ENCODE assay signal across 1 cellular context in genomic region chr7:132190683-132191082, GRCh38.
TF ChIP-seq lines count a peak whose summit lies in the region.

No MANE protein-coding gene starts in this region.

TF ChIP-seq in H1, 55 proteins besides CTCF, POLR2A, EP300 and RAD21:
- TF ChIP-seq EGR1 (IDR thresholded peaks at IDR 0.05; ENCODE audit: borderline replicate concordance, low read depth, low read length) (no peak), CREB1 (IDR thresholded peaks at IDR 0.05) (no peak), RFX5 (IDR thresholded peaks at IDR 0.05; ENCODE audit: borderline replicate concordance, low read depth, low read length) (no peak), RXRA (IDR thresholded peaks at IDR 0.05; ENCODE audit: insufficient read depth, low read depth, low read length) (no peak), ASH2L (IDR thresholded peaks at IDR 0.05; ENCODE audit: low read length) (no peak), E2F6 (IDR thresholded peaks at IDR 0.05) (no peak), GABPA (IDR thresholded peaks at IDR 0.05; ENCODE audit: borderline replicate concordance, insufficient read depth, low read length) (no peak), RNF2 (IDR thresholded peaks at IDR 0.05; ENCODE audit: borderline replicate concordance, low read depth, low read length, missing control alignments, poor library complexity, severe bottlenecking) (no peak), JUN (IDR thresholded peaks at IDR 0.05; ENCODE audit: low read depth, low read length) (no peak), NANOG (IDR thresholded peaks at IDR 0.05; ENCODE audit: insufficient read depth, low read depth, low read length, poor library complexity, severe bottlenecking) (no peak)
- TF ChIP-seq, protein P1, sequence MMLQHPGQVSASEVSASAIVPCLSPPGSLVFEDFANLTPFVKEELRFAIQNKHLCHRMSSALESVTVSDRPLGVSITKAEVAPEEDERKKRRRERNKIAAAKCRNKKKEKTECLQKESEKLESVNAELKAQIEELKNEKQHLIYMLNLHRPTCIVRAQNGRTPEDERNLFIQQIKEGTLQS (IDR thresholded peaks at IDR 0.05; ENCODE audit: insufficient read depth, low read depth, low read length) = no peak
